8 cellular contexts compared by ENCODE assay signal in the genomic region with DNA sequence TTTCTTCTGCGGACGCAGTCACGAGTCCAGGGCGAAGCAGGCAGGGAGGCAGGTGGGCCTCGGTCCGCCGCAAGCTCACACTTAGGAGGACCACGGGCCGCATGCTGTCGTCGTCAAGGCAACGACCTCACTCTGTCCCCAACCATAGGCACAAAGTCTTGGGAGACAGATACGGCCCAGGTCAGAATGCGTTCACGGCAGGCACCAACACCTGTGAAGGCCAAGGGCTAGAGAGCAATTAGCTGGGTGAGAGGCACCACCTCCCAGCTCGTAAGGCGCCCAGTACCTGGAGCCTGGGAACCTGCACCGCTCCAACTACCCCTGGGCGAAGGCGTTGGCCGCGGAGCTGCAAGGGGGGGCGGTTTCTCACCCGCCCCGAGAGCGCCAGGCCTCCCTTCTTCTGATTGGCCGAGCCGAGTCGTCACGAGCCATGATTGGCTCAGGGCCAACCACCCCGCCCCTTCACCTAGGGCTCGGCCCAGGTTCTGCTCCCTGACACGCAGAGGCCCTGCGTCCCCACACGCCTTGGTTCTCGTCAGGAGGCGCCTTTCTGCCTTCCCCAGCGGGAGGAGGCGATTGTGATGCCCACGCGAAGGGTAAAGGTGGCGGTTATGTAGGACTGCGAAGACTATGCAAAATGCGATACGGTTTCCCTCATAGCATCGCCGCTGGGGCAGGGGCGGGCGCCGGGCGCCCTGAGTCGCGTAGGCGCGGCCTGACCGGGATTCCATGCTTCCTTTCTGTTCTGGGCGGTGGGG. TPM values are rescaled to one million over a fixed set of nuclear protein-coding genes. Genes with fewer than 3 reads are reported as not detected.
A peak's percentile ranks its signal among the peaks of the same experiment; 100 is the strongest.
DNase-seq lines count a peak whose midpoint lies in the region; ATAC-seq and TF ChIP-seq lines count a peak whose summit lies in the region.

Gene CDKL2, minus strand, starts transcription at position 355 of the 758 bp plus-strand sequence. CDS start 4,540 bp downstream, outside the sequence.

- in situ Hi-C loops in KBM-7 (cut with MboI; ENCODE audit: low pct_unique_long_range_greater_than_20kb, low sequenced_read_pairs): no loop called here

- TF ChIP-seq CTCF in mucosa of descending colon (IDR thresholded peaks at IDR 0.05): no peak

- TF ChIP-seq POLR2A in erythroblast (IDR thresholded peaks at IDR 0.05; ENCODE audit: low read length): no peak

- H3K4me1 ChIP-seq in mucosa of descending colon (ENCODE audit: low read depth): no peaks in the 10 kb centered on the region

- H3K9me3 ChIP-seq in mucosa of descending colon: no peaks in the 10 kb centered on the region

- peak within 1 kb of the TSS; percentile 23 for H3K4me3 ChIP-seq in mucosa of descending colon

- DNase-seq in NCI-H526 (lab: John Stamatoyannopoulos, UW): peak; percentile 62 to 90
- peak; percentile 90 for DNase-seq in activated T-cell treated with anti-CD3 and anti-CD28 coated beads for 4 hours
- peak; percentile 89 to 94 for DNase-seq in erythroblast (lab: John Stamatoyannopoulos, UW)
- DNase-seq in mucosa of descending colon: peak; percentile 96 to 98 (median 97)
- peak; percentile 87 to 90 for DNase-seq in stimulated activated CD8-positive, alpha-beta memory T cell treated with anti-CD3 and anti-CD28 coated beads, Interleukin-2, amount 100 ng/mL, for 1 hour (ENCODE audit: low read depth in 2 of 2)
- DNase-seq in KBM-7: no peak

- ATAC-seq in GM18867 (IDR thresholded peaks at IDR 0.05; ENCODE audit: unreplicated experiment) (peak; percentile 99), HG03064 (IDR thresholded peaks at IDR 0.05; ENCODE audit: low read depth, unreplicated experiment) (peak; percentile 98), mucosa of descending colon (peak; percentile 99)

- intact Hi-C loops in mucosa of descending colon (cut with DNase I, micrococcal nuclease): no loop called here

- H3K36me3 ChIP-seq in mucosa of descending colon (ENCODE audit: low read depth): no peaks in the 10 kb centered on the region

RNA-seq across cellular contexts. Expression of gene CDKL2, which starts in this region (rescaled TPM):
- 1 to 10 TPM; 1.6 to 3.5 (median 2.3) TPM for total RNA-seq in mucosa of descending colon
